In the genomic region with DNA sequence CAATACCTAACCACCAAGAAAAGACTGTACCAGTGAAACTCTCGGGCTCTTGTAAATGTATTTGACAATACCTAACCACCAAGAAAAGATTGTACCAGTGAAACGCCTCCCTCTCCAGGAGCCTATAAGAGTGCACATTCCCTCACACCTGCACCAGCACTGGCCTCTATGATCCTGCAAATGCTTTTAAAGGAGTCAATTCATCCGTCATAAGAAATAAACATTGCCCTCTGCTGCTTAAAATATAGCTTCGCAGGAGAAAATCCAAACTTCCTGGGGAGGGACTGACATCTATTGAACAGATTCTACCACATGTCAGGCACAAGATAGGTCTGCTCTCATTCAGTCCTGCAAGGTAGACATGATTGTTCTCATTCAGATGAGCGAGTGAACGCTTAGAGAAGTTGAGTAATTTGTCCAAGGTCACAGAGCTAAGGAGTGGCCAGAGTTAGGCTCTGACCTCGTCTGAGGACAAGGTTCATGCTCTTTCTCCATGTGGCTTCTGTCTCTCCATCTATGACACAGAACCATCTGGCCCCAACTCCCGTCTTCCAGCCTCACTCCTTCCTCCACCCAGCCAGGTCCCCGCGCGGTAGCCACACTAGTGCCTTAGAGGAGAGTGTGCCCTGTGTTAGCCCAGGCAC, we compare ENCODE assay signal across 8 cellular contexts. TPM values are rescaled to one million over a fixed set of nuclear protein-coding genes. Genes with fewer than 3 reads are reported as not detected.
A peak's percentile ranks its signal among the peaks of the same experiment; 100 is the strongest.
DNase-seq lines count a peak whose midpoint lies in the region; ATAC-seq and TF ChIP-seq lines count a peak whose summit lies in the region.

No MANE protein-coding gene starts in this region.

- H3K27ac ChIP-seq in SJCRH30 (no peak overlapping the region), esophagus squamous epithelium (peak overlapping the region in 1 of 4 donors; percentile 25)

- 38 to 42% methylated on average over 10 to 11 of the region's 11 CpGs for WGBS in esophagus squamous epithelium, 2 donors

- no peak for TF ChIP-seq POLR2A in esophagus squamous epithelium (IDR thresholded peaks at IDR 0.05)

- H3K4me1 ChIP-seq in SJCRH30 (peaks cover 62% of the 10 kb centered on the region), esophagus squamous epithelium (peaks cover 12 to 51% (median 24%) of the 10 kb centered on the region in 3 donors)

- DNase-seq in Calu3, result peak; percentile 41
- peak; percentile 48 for DNase-seq in Jurkat, Clone E6-1 (ENCODE audit: low read depth, low spot score)
- peak; percentile 39 to 78 for DNase-seq in SJCRH30
- no peak for DNase-seq in esophagus squamous epithelium (lab: John Stamatoyannopoulos, UW)
- no peak for DNase-seq in omental fat pad (ENCODE audit: low spot score)
- no peak for DNase-seq in amygdala (lab: John Stamatoyannopoulos, UW)
- no peak for DNase-seq in SHP77 treated with DMSO at 0.1 percent for 48 hours (lab: John Stamatoyannopoulos, UW)

- no peak overlapping the region for H3K4me3 Mint-ChIP-seq in Calu3 (ENCODE audit: low read depth, unreplicated experiment)

- no TSS peak for BruUV-seq in Calu3 (replicated peaks; lab: Mats Ljungman, UMichigan)

- no peaks in the 10 kb centered on the region for H3K9me3 Mint-ChIP-seq in Calu3 (ENCODE audit: low read depth, unreplicated experiment)

- H3K27me3 ChIP-seq in SJCRH30, result no peaks in the 10 kb centered on the region
- peaks cover 0 to 4% (median 0%) of the 10 kb centered on the region in 4 donors for H3K27me3 ChIP-seq in esophagus squamous epithelium

- 0 out of 2 replicates have a peak, but pooled peaks cover 3% of the 10 kb centered on the region for H3K9me3 ChIP-seq in SJCRH30 (replicated peaks)
- no peaks in the 10 kb centered on the region for H3K9me3 ChIP-seq in esophagus squamous epithelium

- H3K36me3 Mint-ChIP-seq in Calu3 (ENCODE audit: insufficient read depth, unreplicated experiment), result no peaks in the 10 kb centered on the region

- H3K27me3 Mint-ChIP-seq in Calu3 (ENCODE audit: unreplicated experiment), result no peaks in the 10 kb centered on the region

- CTCF ChIA-PET in Calu3 (lab: Charles Lee), result interaction anchor here (0.6 to 1.5 kb wide), 11 partner anchors 10 to 249 kb away, joined by 3 to 12 read pairs (median 3); no protein-coding TSS in a partner anchor

- ATAC-seq in omental fat pad (ENCODE audit: low FRiP score) (peak; percentile 9), GM21723 (IDR thresholded peaks at IDR 0.05; ENCODE audit: unreplicated experiment) (no peak)

- H3K27ac Mint-ChIP-seq in Calu3 (ENCODE audit: unreplicated experiment), result no peak overlapping the region

- peaks cover 13% of the 10 kb centered on the region for H3K4me1 Mint-ChIP-seq in Calu3 (ENCODE audit: low read depth, unreplicated experiment)

- TF ChIP-seq CTCF in Calu3 (IDR thresholded peaks at IDR 0.05; ENCODE audit: unreplicated experiment) (peak; percentile 51), esophagus squamous epithelium (IDR thresholded peaks at IDR 0.05) (peak in 5 of 6 experiments; percentile 49 to 68 (median 64)), omental fat pad (IDR thresholded peaks at IDR 0.05) (no peak)

- intact Hi-C loops in Calu3 (cut with micrococcal nuclease; ENCODE audit: unreplicated experiment) (loop anchor here (1.0 to 10.0 kb wide), 3 partner anchors 74 to 245 kb away; no protein-coding TSS in a partner anchor), esophagus squamous epithelium (cut with DNase I) (no loop called here)

- H3K36me3 ChIP-seq in SJCRH30, result no peaks in the 10 kb centered on the region
- no peaks in the 10 kb centered on the region for H3K36me3 ChIP-seq in esophagus squamous epithelium

- no peak overlapping the region for H3K4me3 ChIP-seq in Jurkat, Clone E6-1 (ENCODE audit: low read length)
- H3K4me3 ChIP-seq in SJCRH30 (no peak overlapping the region), esophagus squamous epithelium (no peak overlapping the region)

RNA-seq across cellular contexts. Expression of gene MCFD2, which starts 38.7 kb away (rescaled TPM):
- total RNA-seq in Calu3 (2022), result 99.8 and 108 TPM in 2 replicates
- polyA plus RNA-seq in Jurkat, Clone E6-1 (2012; ENCODE audit: insufficient read depth, insufficient read length), result 18.3 TPM
- 109 and 113 TPM in 2 replicates for total RNA-seq in SJCRH30 (2014; rRNA removed; shearing (Covaris generic))
- total RNA-seq in esophagus squamous epithelium, result 10 to 100 TPM; 49.7 to 62.8 (median 56.7) TPM
- total RNA-seq in omental fat pad, result 100 to 1,000 TPM in 1 of 4 donors, 10 to 100 TPM in 3; 88.1 to 118 (median 95.6) TPM

Comparison
In these comparisons a context has a peak if more than half of its experiments do, and no peak if none do; other contexts are left out.
1. DNase-seq: peak in Calu3 (single experiment), Jurkat, Clone E6-1 (single experiment) and SJCRH30 (2 of 2); none in esophagus squamous epithelium (single experiment), omental fat pad (single experiment), amygdala (0 of 56) and SHP77 treated with DMSO at 0.1 percent for 48 hours (single experiment).
2. CTCF ChIP-seq: peak in Calu3 (single experiment) and esophagus squamous epithelium (5 of 6); none in omental fat pad (0 of 3).